Comparison of ENCODE assay signal across 16 cellular contexts in genomic region chr5:105680858-105681257, GRCh38.
"Had no signal": no experiment of that assay in that cellular context is flagged by ENCODE, and none has a peak within 500 bp of the region (broad histone marks: within the 10 kb centered on the region; RNA-seq: fewer than 3 reads in every experiment).

No MANE protein-coding gene starts in this region.

- ATAC-seq: foreskin keratinocyte; left colon; naive thymus-derived CD4-positive, alpha-beta T cell had no signal

- H3K27me3 ChIP-seq: foreskin keratinocyte, hepatocyte, neutrophil, right atrium auricular region, sigmoid colon had no signal

- H3K36me3 ChIP-seq: neutrophil, right atrium auricular region, sigmoid colon had no signal

- DNase-seq: effector CD4-positive, alpha-beta T cell; endodermal cell; erythroblast; foreskin keratinocyte; head of caudate nucleus; left colon; mesendoderm; naive thymus-derived CD4-positive, alpha-beta T cell; sigmoid colon; small intestine; stimulated activated CD4-positive, alpha-beta T cell treated with anti-CD3 and anti-CD28 coated beads, Interleukin-12 subunit alpha, Interleukin-12 subunit beta, amount 100 ng/mL, for 4 hours; stimulated activated naive CD4-positive, alpha-beta T cell treated with Interleukin-2 at 50 U/mL for 16 hours had no signal

- H3K27ac ChIP-seq: coronary artery, foreskin keratinocyte, hepatocyte, neutrophil, right atrium auricular region, sigmoid colon had no signal

- H3K4me3 ChIP-seq: coronary artery, hepatocyte, right atrium auricular region, sigmoid colon had no signal

- H3K9me3 ChIP-seq: neutrophil, sigmoid colon had no signal

- H3K4me1 ChIP-seq: foreskin keratinocyte, right atrium auricular region, sigmoid colon had no signal

- H2AFZ ChIP-seq: hepatocyte had no signal

- H3K4me2 ChIP-seq: hepatocyte had no signal

- H3K79me2 ChIP-seq: hepatocyte had no signal
